In genomic region chr2:187542123-187542522, GRCh38 we compare ENCODE assay signal across 13 cellular contexts. TPM values are rescaled to one million over a fixed set of nuclear protein-coding genes. Genes with fewer than 3 reads are reported as not detected.
A peak's percentile ranks its signal among the peaks of the same experiment; 100 is the strongest.
DNase-seq lines count a peak whose midpoint lies in the region; ATAC-seq, FAIRE-seq and TF ChIP-seq lines count a peak whose summit lies in the region.
"Had no signal": no experiment of that assay in that cellular context is flagged by ENCODE, and none has a peak within 500 bp of the region (broad histone marks: within the 10 kb centered on the region; RNA-seq: fewer than 3 reads in every experiment).

No MANE protein-coding gene starts in this region.

- H3K79me1 ChIP-seq in neuronal stem cell (ENCODE audit: low read depth, low read length), result no peaks in the 10 kb centered on the region

- ATAC-seq in A549, result no peak
- ATAC-seq in GM18861 (IDR thresholded peaks at IDR 0.05; ENCODE audit: unreplicated experiment), result no peak
- ATAC-seq in HG03520 (IDR thresholded peaks at IDR 0.05; ENCODE audit: unreplicated experiment), result no peak

- no peak overlapping the region for H3K4ac ChIP-seq in neuronal stem cell (ENCODE audit: low read length)

- H2BK12ac ChIP-seq in neuronal stem cell (ENCODE audit: low read length), result no peak overlapping the region

- DNase-seq in A549 (ENCODE audit: low read depth in 1 of 2, low spot score in 1 of 2) (no peak), MG63 (no peak), epithelial cell of prostate (ENCODE audit: low read depth, low spot score) (no peak), neuronal stem cell (ENCODE audit: low spot score) (no peak), BE2C (no peak)
- no peak for DNase-seq in activated CD8-positive, alpha-beta memory T cell treated with anti-CD3 and anti-CD28 coated beads, Interleukin-2, amount 50 U/mL, for 48 hours
- DNase-seq: AML-193, mucosa of descending colon, OCI-M1, T1000 had no signal

- H4K8ac ChIP-seq in neuronal stem cell (ENCODE audit: low read depth, low read length), result no peak overlapping the region

- H3K4me3 ChIP-seq in A549, result peak overlapping the region; percentile 10; the same call in 1 of the 3 replicates
- peak overlapping the region; percentile 11; the same call in 1 of the 2 replicates for H3K4me3 ChIP-seq in MG63
- H3K4me3 ChIP-seq in neuronal stem cell (ENCODE audit: low read length in 2 of 2), result no peak overlapping the region
- no peak overlapping the region for H3K4me3 ChIP-seq in BE2C (ENCODE audit: low read depth, low read length)
- H3K4me3 ChIP-seq: mucosa of descending colon had no signal

- FAIRE-seq in A549 (lab: Jason Lieb, UNC), result no peak

- no peak overlapping the region for H3K18ac ChIP-seq in neuronal stem cell (ENCODE audit: low read length)

- H2BK5ac ChIP-seq in neuronal stem cell (ENCODE audit: low read length), result no peak overlapping the region

- H3K4me1 ChIP-seq in A549 (peaks cover 71% of the 10 kb centered on the region), neuronal stem cell (ENCODE audit: control insufficient read depth in 2 of 2, insufficient read depth in 1 of 2, low read depth in 1 of 2, low read length in 2 of 2) (no peaks in the 10 kb centered on the region), BE2C (no peaks in the 10 kb centered on the region)

- H2BK120ac ChIP-seq in neuronal stem cell (ENCODE audit: low read depth, low read length), result no peak overlapping the region

- H3K23ac ChIP-seq in neuronal stem cell (ENCODE audit: low read depth, low read length, poor library complexity), result no peak overlapping the region

- CTCF ChIA-PET in A549 (lab: Yijun Ruan, JAX), result interaction anchor here (1.2 to 2.6 kb wide), 2 partner anchors 33 to 42 kb away, joined by 4 to 9 read pairs; no protein-coding TSS in a partner anchor

- POLR2A ChIA-PET in A549 (lab: Yijun Ruan, JAX), result no interaction called here

- no peak overlapping the region for H2AK5ac ChIP-seq in neuronal stem cell (ENCODE audit: low read depth, low read length)

- no peak overlapping the region for H3K14ac ChIP-seq in neuronal stem cell (ENCODE audit: low read length)

- H3K4me2 ChIP-seq in A549 (peak overlapping the region; percentile 93), neuronal stem cell (ENCODE audit: insufficient read depth, low read length, poor library complexity, severe bottlenecking) (no peak overlapping the region)

- H3K36me3 ChIP-seq in MG63 (peaks cover 25% of the 10 kb centered on the region), neuronal stem cell (replicated peaks in 1 of 2; ENCODE audit: control insufficient read depth in 2 of 2, insufficient read depth in 2 of 2, low read length in 2 of 2) (no peaks in the 10 kb centered on the region), BE2C (no peaks in the 10 kb centered on the region)

- TF ChIP-seq CTCF in A549 (IDR thresholded peaks at IDR 0.05) (no peak), BE2C (IDR thresholded peaks at IDR 0.05; ENCODE audit: low read depth, low read length) (no peak)

- H3K27ac ChIP-seq in A549 (peak overlapping the region; percentile 92), epithelial cell of prostate (peak overlapping the region; percentile 79), neuronal stem cell (replicated peaks; ENCODE audit: low read length) (no peak overlapping the region)

- no peak for TF ChIP-seq POLR2A in A549 (IDR thresholded peaks at IDR 0.05; ENCODE audit: low read length)

- H2AFZ ChIP-seq in neuronal stem cell (ENCODE audit: low read length), result peak overlapping the region; percentile 52

- no peak; a peak in 1 of 5 replicates for TF ChIP-seq RAD21 in A549 (conservative IDR thresholded peaks at IDR 0.05 in 1 of 2, IDR thresholded peaks at IDR 0.05 in 1 of 2)

- no peak overlapping the region for H3K9ac ChIP-seq in neuronal stem cell (ENCODE audit: low read depth, low read length, poor library complexity)

- no peak for TF ChIP-seq EP300 in A549 (IDR thresholded peaks at IDR 0.05)

- H3K27me3 ChIP-seq in MG63 (no peaks in the 10 kb centered on the region), neuronal stem cell (ENCODE audit: control insufficient read depth in 3 of 3, insufficient read depth in 3 of 3, low read depth in 1 of 3, low read length in 3 of 3) (no peaks in the 10 kb centered on the region), BE2C (no peaks in the 10 kb centered on the region)

- H3K9me3 ChIP-seq in A549, result peaks cover 8% of the 10 kb centered on the region
- H3K9me3 ChIP-seq in MG63, result peaks cover 11% of the 10 kb centered on the region
- H3K9me3 ChIP-seq in neuronal stem cell (replicated peaks in 1 of 2; ENCODE audit: control insufficient read depth in 2 of 2, insufficient read depth in 1 of 2, low read depth in 1 of 2, low read length in 2 of 2), result no peaks in the 10 kb centered on the region
- H3K9me3 ChIP-seq in BE2C, result no peaks in the 10 kb centered on the region
- H3K9me3 ChIP-seq: mucosa of descending colon had no signal

- H2BK15ac ChIP-seq in neuronal stem cell (ENCODE audit: low read length), result no peak overlapping the region

- WGBS in A549 (ENCODE audit: missing lambda C conversion rate), result 4% methylated on average over 2 of the region's 2 CpGs
- WGBS in neuronal stem cell (ENCODE audit: extremely low coverage in 2 of 2, insufficient read length in 2 of 2, insufficient replicate concordance in 1 of 2), 2 donors, result no CpG with 5 or more reads among the region's 2 CpGs

- no peak overlapping the region for H4K91ac ChIP-seq in neuronal stem cell (ENCODE audit: low read depth, low read length, poor library complexity)

TF ChIP-seq in A549, 52 proteins besides CTCF, POLR2A, EP300 and RAD21:
- no peak for TF ChIP-seq HOXB5 (CRISPR knock-in tag; IDR thresholded peaks at IDR 0.05)
- TF ChIP-seq, protein P1, sequence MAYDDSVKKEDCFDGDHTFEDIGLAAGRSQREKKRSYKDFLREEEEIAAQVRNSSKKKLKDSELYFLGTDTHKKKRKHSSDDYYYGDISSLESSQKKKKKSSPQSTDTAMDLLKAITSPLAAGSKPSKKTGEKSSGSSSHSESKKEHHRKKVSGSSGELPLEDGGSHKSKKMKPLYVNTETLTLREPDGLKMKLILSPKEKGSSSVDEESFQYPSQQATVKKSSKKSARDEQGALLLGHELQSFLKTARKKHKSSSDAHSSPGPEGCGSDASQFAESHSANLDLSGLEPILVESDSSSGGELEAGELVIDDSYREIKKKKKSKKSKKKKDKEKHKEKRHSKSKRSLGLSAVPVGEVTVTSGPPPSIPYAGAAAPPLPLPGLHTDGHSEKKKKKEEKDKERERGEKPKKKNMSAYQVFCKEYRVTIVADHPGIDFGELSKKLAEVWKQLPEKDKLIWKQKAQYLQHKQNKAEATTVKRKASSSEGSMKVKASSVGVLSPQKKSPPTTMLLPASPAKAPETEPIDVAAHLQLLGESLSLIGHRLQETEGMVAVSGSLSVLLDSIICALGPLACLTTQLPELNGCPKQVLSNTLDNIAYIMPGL (CRISPR knock-in tag; IDR thresholded peaks at IDR 0.05; ENCODE audit: borderline replicate concordance), result 0 out of 2 replicates have a peak, but pooled peaks have one; percentile 44
- TF ChIP-seq KDM5A (IDR thresholded peaks at IDR 0.05), result no peak
- no peak; the same call in 1 of the 2 replicates for TF ChIP-seq HOXA7 (CRISPR knock-in tag; IDR thresholded peaks at IDR 0.05)
- no peak for TF ChIP-seq BCL3 (IDR thresholded peaks at IDR 0.05)
- TF ChIP-seq FOXS1 (CRISPR knock-in tag; IDR thresholded peaks at IDR 0.05), result no peak
- TF ChIP-seq SMC3 (IDR thresholded peaks at IDR 0.05), result no peak
- no peak for TF ChIP-seq ZNF302 (CRISPR knock-in tag; IDR thresholded peaks at IDR 0.05)

RNA-seq across cellular contexts. Expression of gene TFPI, which starts 12.1 kb away (rescaled TPM):
- polyA plus RNA-seq in A549 (2011; rRNA removed), result 104 and 107 TPM in 2 replicates
- polyA plus RNA-seq in A549 (2012; cell fraction: cytosol; rRNA removed), result 5.3 and 5.4 TPM in 2 replicates
- 4.4 and 8.1 TPM in 2 replicates for polyA plus RNA-seq in A549 (2012; cell fraction: nucleus; rRNA removed)
- 12.3 to 18.7 TPM (median 14.3 TPM) in 3 replicates for polyA plus RNA-seq in A549 (2017; fragmentation: RNase III; extraction: RNeasy Plus Mini Kit Qiagen cat#74134 plus additional on column Dnase treatment)
- polyA minus RNA-seq in A549 (2011; rRNA and poly(A)+ RNA removed), result 49.1 and 67.2 TPM in 2 replicates
- total RNA-seq in MG63 (2014; rRNA removed; shearing (Covaris generic); ENCODE audit: low replicate concordance), result 12.0 and 15.0 TPM in 2 replicates
- 0.96 TPM for polyA plus RNA-seq in neuronal stem cell (2013, experiment 1 of 2)
- 1.1 TPM for polyA plus RNA-seq in neuronal stem cell (2013, experiment 2 of 2)
- polyA plus RNA-seq in BE2C (2012; ENCODE audit: insufficient read depth, insufficient read length, low read depth), result 7.7 TPM
- total RNA-seq: activated CD8-positive, alpha-beta memory T cell treated with anti-CD3 and anti-CD28 coated beads for 36 hours had no signal

Comparison
In these comparisons a context has a peak if more than half of its experiments do, and no peak if none do; other contexts are left out.
1. H3K4me3 ChIP-seq: peak in A549 (single experiment) and MG63 (single experiment); none in neuronal stem cell (0 of 2) and BE2C (single experiment).